In the genomic region with DNA sequence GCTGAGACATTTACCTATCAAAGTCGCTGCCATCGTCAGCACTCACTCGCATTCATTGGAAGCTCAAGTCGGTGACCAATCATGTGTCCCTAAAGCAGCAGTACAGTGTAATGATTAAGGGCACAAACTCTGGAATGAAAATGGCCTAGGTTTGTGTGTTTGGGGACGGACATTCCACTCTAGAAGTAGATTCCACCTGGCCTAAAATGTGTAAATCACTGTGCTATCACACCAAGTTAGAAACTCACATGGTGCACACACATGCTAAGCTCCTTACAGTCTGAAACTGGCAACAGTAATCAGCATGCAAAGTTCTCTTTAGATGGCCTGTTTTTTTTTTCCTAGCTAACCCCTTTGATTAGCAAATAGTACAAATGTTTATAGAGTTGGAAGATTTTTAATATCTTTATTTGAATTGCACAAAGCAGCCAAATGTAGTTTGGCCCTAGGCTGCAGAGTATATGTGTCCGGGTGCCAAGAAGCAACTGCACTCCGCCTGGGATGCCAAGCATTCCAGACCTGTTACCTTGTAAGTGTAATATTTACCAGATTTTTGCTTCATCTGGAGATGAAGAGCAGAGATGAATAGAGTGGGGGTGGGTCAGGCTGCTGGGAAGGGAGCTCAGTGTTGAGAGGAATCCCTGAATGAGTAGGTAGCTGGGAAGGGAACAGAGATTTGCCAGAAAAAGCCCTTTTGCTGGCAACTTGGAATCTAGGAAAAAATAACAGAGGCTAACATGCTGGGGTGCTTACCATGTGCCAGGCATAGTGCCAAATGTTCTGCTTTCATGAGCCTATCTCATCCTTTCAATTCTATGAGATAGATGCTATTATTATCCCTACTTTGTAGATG, we compare ENCODE assay signal across 11 cellular contexts. TPM values are rescaled to one million over a fixed set of nuclear protein-coding genes. Genes with fewer than 3 reads are reported as not detected.
DNase-seq lines count a peak whose midpoint lies in the region; ATAC-seq and TF ChIP-seq lines count a peak whose summit lies in the region.
"Had no signal": no experiment of that assay in that cellular context is flagged by ENCODE, and none has a peak within 500 bp of the region (broad histone marks: within the 10 kb centered on the region; RNA-seq: fewer than 3 reads in every experiment).

No MANE protein-coding gene starts in this region.

- TF ChIP-seq POLR2A in stomach (IDR thresholded peaks at IDR 0.05): no peak

- peaks cover 6 to 36% (median 19%) of the 10 kb centered on the region in 4 donors for H3K4me1 ChIP-seq in stomach
- H3K4me1 ChIP-seq in effector memory CD4-positive, alpha-beta T cell (ENCODE audit: control insufficient read depth, insufficient read depth, low read length, poor library complexity, severe bottlenecking): peaks cover 8% of the 10 kb centered on the region

- TF ChIP-seq CTCF in stomach (IDR thresholded peaks at IDR 0.05): no peak

- TF ChIP-seq EP300 in stomach (IDR thresholded peaks at IDR 0.05): no peak

- intact Hi-C loops in left cardiac atrium (cut with DNase I) (no loop called here), stomach (cut with DNase I; ENCODE audit: low total_unique reads) (no loop called here)

- 27 to 62% (median 41%) methylated on average over 7 of the region's 7 CpGs for WGBS in stomach, 5 donors

- DNase-seq in NCI-H2029 (lab: John Stamatoyannopoulos, UW) (peak; percentile 16), NCI-H2029 treated with DMSO at 0.1 percent for 48 hours (lab: John Stamatoyannopoulos, UW) (no peak), left cardiac atrium (peak; percentile 30), stomach (peak; percentile 54), ecto neural progenitor cell (ENCODE audit: low spot score) (no peak)
- no peak for DNase-seq in effector memory CD4-positive, alpha-beta T cell
- no peak for DNase-seq in stimulated activated effector memory CD8-positive, alpha-beta T cell treated with anti-CD3 and anti-CD28 coated beads, Interleukin-12 subunit alpha, Interleukin-12 subunit beta, amount 100 ng/mL, for 72 hours (ENCODE audit: low spot score in 2 of 2)
- DNase-seq: activated CD4-positive, alpha-beta T cell treated with anti-CD3 and anti-CD28 coated beads, Interleukin-2, amount 50 U/mL, for 1 hour; NCI-H524 treated with DMSO at 0.1 percent for 48 hours; stimulated activated naive CD4-positive, alpha-beta T cell treated with Interleukin-2 at 50 U/mL for 16 hours had no signal

- H3K4me1 Mint-ChIP-seq in stimulated activated effector memory CD8-positive, alpha-beta T cell treated with anti-CD3 and anti-CD28 coated beads, Interleukin-12 subunit alpha, Interleukin-12 subunit beta, amount 100 ng/mL, for 72 hours: peaks cover 12% of the 10 kb centered on the region

- peak; percentile 75 for ATAC-seq in SK-N-SH treated with all-trans-retinoic acid at 6 μM for 48 hours
- ATAC-seq in left cardiac atrium: peak; percentile 59 to 86
- ATAC-seq in stimulated activated effector memory CD8-positive, alpha-beta T cell treated with anti-CD3 and anti-CD28 coated beads, Interleukin-12 subunit alpha, Interleukin-12 subunit beta, amount 100 ng/mL, for 72 hours: no peak

- no peak overlapping the region for H3K4me3 Mint-ChIP-seq in stimulated activated effector memory CD8-positive, alpha-beta T cell treated with anti-CD3 and anti-CD28 coated beads, Interleukin-12 subunit alpha, Interleukin-12 subunit beta, amount 100 ng/mL, for 72 hours

- no peak overlapping the region for H3K27ac ChIP-seq in stomach
- H3K27ac ChIP-seq in effector memory CD4-positive, alpha-beta T cell (ENCODE audit: insufficient read depth, low read length, poor library complexity, severe bottlenecking): no peak overlapping the region

- H3K27me3 ChIP-seq in stomach: no peaks in the 10 kb centered on the region
- peaks cover 7% of the 10 kb centered on the region for H3K27me3 ChIP-seq in effector memory CD4-positive, alpha-beta T cell (replicated peaks; ENCODE audit: control insufficient read depth, insufficient read depth, low read length, poor library complexity, severe bottlenecking)

- H3K36me3 ChIP-seq in stomach: no peaks in the 10 kb centered on the region
- no peaks in the 10 kb centered on the region for H3K36me3 ChIP-seq in effector memory CD4-positive, alpha-beta T cell (ENCODE audit: control insufficient read depth, insufficient read depth, low read length)

- H3K9me3 Mint-ChIP-seq in stimulated activated effector memory CD8-positive, alpha-beta T cell treated with anti-CD3 and anti-CD28 coated beads, Interleukin-12 subunit alpha, Interleukin-12 subunit beta, amount 100 ng/mL, for 72 hours: no peaks in the 10 kb centered on the region

- no peaks in the 10 kb centered on the region for H3K9me3 ChIP-seq in stomach
- no peaks in the 10 kb centered on the region for H3K9me3 ChIP-seq in effector memory CD4-positive, alpha-beta T cell (ENCODE audit: control insufficient read depth, low read length)

- H3K4me3 ChIP-seq in stomach: no peak overlapping the region
- no peak overlapping the region for H3K4me3 ChIP-seq in effector memory CD4-positive, alpha-beta T cell (ENCODE audit: insufficient read depth, low read depth, low read length, poor library complexity, severe bottlenecking)

- H3K27ac Mint-ChIP-seq in stimulated activated effector memory CD8-positive, alpha-beta T cell treated with anti-CD3 and anti-CD28 coated beads, Interleukin-12 subunit alpha, Interleukin-12 subunit beta, amount 100 ng/mL, for 72 hours: no peak overlapping the region

- peaks cover 9% of the 10 kb centered on the region for H3K36me3 Mint-ChIP-seq in stimulated activated effector memory CD8-positive, alpha-beta T cell treated with anti-CD3 and anti-CD28 coated beads, Interleukin-12 subunit alpha, Interleukin-12 subunit beta, amount 100 ng/mL, for 72 hours

TF ChIP-seq in SK-N-SH treated with all-trans-retinoic acid at 6 μM for 48 hours, 23 proteins besides CTCF, POLR2A, EP300 and RAD21:
- TF ChIP-seq ZFP3 (CRISPR knock-in tag; IDR thresholded peaks at IDR 0.05): peak; percentile 60; the same call in 1 of the 2 replicates
- 0 out of 2 replicates have a peak, but pooled peaks have one; percentile 20 for TF ChIP-seq TOX (CRISPR knock-in tag; IDR thresholded peaks at IDR 0.05; ENCODE audit: borderline replicate concordance)
- TF ChIP-seq, protein P1, sequence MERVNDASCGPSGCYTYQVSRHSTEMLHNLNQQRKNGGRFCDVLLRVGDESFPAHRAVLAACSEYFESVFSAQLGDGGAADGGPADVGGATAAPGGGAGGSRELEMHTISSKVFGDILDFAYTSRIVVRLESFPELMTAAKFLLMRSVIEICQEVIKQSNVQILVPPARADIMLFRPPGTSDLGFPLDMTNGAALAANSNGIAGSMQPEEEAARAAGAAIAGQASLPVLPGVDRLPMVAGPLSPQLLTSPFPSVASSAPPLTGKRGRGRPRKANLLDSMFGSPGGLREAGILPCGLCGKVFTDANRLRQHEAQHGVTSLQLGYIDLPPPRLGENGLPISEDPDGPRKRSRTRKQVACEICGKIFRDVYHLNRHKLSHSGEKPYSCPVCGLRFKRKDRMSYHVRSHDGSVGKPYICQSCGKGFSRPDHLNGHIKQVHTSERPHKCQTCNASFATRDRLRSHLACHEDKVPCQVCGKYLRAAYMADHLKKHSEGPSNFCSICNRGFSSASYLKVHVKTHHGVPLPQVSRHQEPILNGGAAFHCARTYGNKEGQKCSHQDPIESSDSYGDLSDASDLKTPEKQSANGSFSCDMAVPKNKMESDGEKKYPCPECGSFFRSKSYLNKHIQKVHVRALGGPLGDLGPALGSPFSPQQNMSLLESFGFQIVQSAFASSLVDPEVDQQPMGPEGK (CRISPR knock-in tag; IDR thresholded peaks at IDR 0.05; ENCODE audit: borderline replicate concordance): peak; percentile 55; the same call in 1 of the 2 replicates
- TF ChIP-seq, protein P2, sequence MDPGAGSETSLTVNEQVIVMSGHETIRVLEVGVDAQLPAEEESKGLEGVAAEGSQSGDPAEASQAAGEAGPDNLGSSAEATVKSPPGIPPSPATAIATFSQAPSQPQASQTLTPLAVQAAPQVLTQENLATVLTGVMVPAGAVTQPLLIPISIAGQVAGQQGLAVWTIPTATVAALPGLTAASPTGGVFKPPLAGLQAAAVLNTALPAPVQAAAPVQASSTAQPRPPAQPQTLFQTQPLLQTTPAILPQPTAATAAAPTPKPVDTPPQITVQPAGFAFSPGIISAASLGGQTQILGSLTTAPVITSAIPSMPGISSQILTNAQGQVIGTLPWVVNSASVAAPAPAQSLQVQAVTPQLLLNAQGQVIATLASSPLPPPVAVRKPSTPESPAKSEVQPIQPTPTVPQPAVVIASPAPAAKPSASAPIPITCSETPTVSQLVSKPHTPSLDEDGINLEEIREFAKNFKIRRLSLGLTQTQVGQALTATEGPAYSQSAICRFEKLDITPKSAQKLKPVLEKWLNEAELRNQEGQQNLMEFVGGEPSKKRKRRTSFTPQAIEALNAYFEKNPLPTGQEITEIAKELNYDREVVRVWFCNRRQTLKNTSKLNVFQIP (CRISPR knock-in tag; IDR thresholded peaks at IDR 0.05; ENCODE audit: borderline replicate concordance, low read depth): peak; percentile 52
- no peak; the same call in 1 of the 2 replicates for TF ChIP-seq CSDC2 (CRISPR knock-in tag; IDR thresholded peaks at IDR 0.05)
- TF ChIP-seq ISL1 (CRISPR knock-in tag; IDR thresholded peaks at IDR 0.05): peak; percentile 90

RNA-seq across cellular contexts. Expression of a gene that starts 35.2 kb away (rescaled TPM):
- total RNA-seq in left cardiac atrium (1 to 10 TPM; 2.7 to 4.0 TPM), stomach (10 to 100 TPM in 2 of 5 donors, 1 to 10 TPM in 2, not detected in 1; 1.2 to 13.6 (median 7.2) TPM)
- polyA plus RNA-seq in stomach: 1 to 10 TPM in 2 of 3 donors, under 1 TPM in 1; 0.35 to 3.2 (median 2.3) TPM

Comparison
In these comparisons a context has a peak if more than half of its experiments do, and no peak if none do; other contexts are left out.
1. DNase-seq: peak in NCI-H2029 (single experiment), left cardiac atrium (single experiment) and stomach (single experiment); none in NCI-H2029 treated with DMSO at 0.1 percent for 48 hours (single experiment), effector memory CD4-positive, alpha-beta T cell (0 of 3), ecto neural progenitor cell (single experiment) and stimulated activated effector memory CD8-positive, alpha-beta T cell treated with anti-CD3 and anti-CD28 coated beads, Interleukin-12 subunit alpha, Interleukin-12 subunit beta, amount 100 ng/mL, for 72 hours (0 of 2).